In the genomic region with DNA sequence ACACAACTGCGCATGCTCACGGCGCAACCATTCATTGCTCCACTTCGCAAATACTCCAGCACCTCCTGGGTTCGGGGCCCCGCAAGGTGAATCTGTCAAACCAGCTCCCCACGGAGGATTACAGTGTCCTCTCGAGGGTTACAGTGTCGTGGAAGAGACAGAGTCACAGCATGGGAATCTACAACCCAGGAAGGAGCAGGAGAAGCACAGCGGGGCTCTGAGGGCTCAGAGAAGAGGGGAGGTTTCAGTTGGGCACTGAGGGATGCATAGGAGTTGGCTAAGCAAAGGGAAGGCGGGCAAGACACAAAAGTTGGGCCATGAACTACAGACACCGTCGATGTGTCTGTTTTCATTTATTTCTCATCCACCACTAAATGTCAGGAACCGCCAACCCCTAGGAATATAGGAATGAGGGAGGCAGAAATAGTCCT, we compare ENCODE assay signal across 6 cellular contexts. TPM values are rescaled to one million over a fixed set of nuclear protein-coding genes. Genes with fewer than 3 reads are reported as not detected.
DNase-seq lines count a peak whose midpoint lies in the region; ATAC-seq lines count a peak whose summit lies in the region.

No MANE protein-coding gene starts in this region.

- peak overlapping the region; percentile 99 for H3K27ac Mint-ChIP-seq in activated T-helper 17 cell treated with anti-CD3 and anti-CD28 coated beads, Interleukin-2, amount 50 U/mL, for 72 hours

- H3K9me3 ChIP-seq in muscle layer of duodenum (ENCODE audit: control insufficient read depth in 1 of 2, low read length in 2 of 2): no peaks in the 10 kb centered on the region

- peak; percentile 32 for ATAC-seq in HG03354 (IDR thresholded peaks at IDR 0.05; ENCODE audit: poor library complexity, severe bottlenecking, unreplicated experiment)
- ATAC-seq in activated T-helper 17 cell treated with anti-CD3 and anti-CD28 coated beads, Interleukin-2, amount 50 U/mL, for 72 hours (replicated peaks): no peak
- ATAC-seq in HG03469 (IDR thresholded peaks at IDR 0.05; ENCODE audit: unreplicated experiment): no peak

- H3K36me3 Mint-ChIP-seq in activated T-helper 17 cell treated with anti-CD3 and anti-CD28 coated beads, Interleukin-2, amount 50 U/mL, for 72 hours (ENCODE audit: low read depth): peaks cover 42% of the 10 kb centered on the region

- H3K27me3 Mint-ChIP-seq in activated T-helper 17 cell treated with anti-CD3 and anti-CD28 coated beads, Interleukin-2, amount 50 U/mL, for 72 hours: no peaks in the 10 kb centered on the region

- DNase-seq in globus pallidus (ENCODE audit: low spot score) (no peak), pons (ENCODE audit: low spot score) (no peak)

- H3K4me3 Mint-ChIP-seq in activated T-helper 17 cell treated with anti-CD3 and anti-CD28 coated beads, Interleukin-2, amount 50 U/mL, for 72 hours: peak overlapping the region; percentile 90

- H3K9me3 Mint-ChIP-seq in activated T-helper 17 cell treated with anti-CD3 and anti-CD28 coated beads, Interleukin-2, amount 50 U/mL, for 72 hours: no peaks in the 10 kb centered on the region

- H3K27me3 ChIP-seq in muscle layer of duodenum (ENCODE audit: low read depth, low read length): no peaks in the 10 kb centered on the region

- H3K27ac ChIP-seq in muscle layer of duodenum (ENCODE audit: low read length): peak overlapping the region; percentile 95

- peak overlapping the region; percentile 93 to 99 for H3K4me3 ChIP-seq in muscle layer of duodenum (ENCODE audit: low read depth in 1 of 2, low read length in 2 of 2)

- peaks cover 0 to 21% of the 10 kb centered on the region in 2 donors for H3K36me3 ChIP-seq in muscle layer of duodenum (ENCODE audit: control insufficient read depth in 1 of 2, insufficient read depth in 2 of 2, low read length in 2 of 2)

- peaks cover 9 to 11% of the 10 kb centered on the region in 2 donors for H3K4me1 ChIP-seq in muscle layer of duodenum (ENCODE audit: control insufficient read depth in 1 of 2, insufficient read depth in 2 of 2, low read length in 2 of 2)

- peaks cover 19% of the 10 kb centered on the region for H3K4me1 Mint-ChIP-seq in activated T-helper 17 cell treated with anti-CD3 and anti-CD28 coated beads, Interleukin-2, amount 50 U/mL, for 72 hours

RNA-seq across cellular contexts. Expression of a gene that starts 1.0 kb away (rescaled TPM):
- total RNA-seq in activated T-helper 17 cell treated with anti-CD3 and anti-CD28 coated beads, Interleukin-2, amount 50 U/mL, for 72 hours: 10 to 100 TPM; 53.8 to 56.1 TPM

RNA-seq across cellular contexts. Expression of a gene that starts 18.3 kb away (rescaled TPM):
- 1 to 10 TPM; 1.9 to 2.8 TPM for total RNA-seq in activated T-helper 17 cell treated with anti-CD3 and anti-CD28 coated beads, Interleukin-2, amount 50 U/mL, for 72 hours

RNA-seq across cellular contexts. Expression of a gene that starts 21.4 kb away (rescaled TPM):
- total RNA-seq in activated T-helper 17 cell treated with anti-CD3 and anti-CD28 coated beads, Interleukin-2, amount 50 U/mL, for 72 hours: 10 to 100 TPM; 41.1 to 69.7 TPM

RNA-seq across cellular contexts. Expression of a gene that starts 30.6 kb away (rescaled TPM):
- total RNA-seq in activated T-helper 17 cell treated with anti-CD3 and anti-CD28 coated beads, Interleukin-2, amount 50 U/mL, for 72 hours: 100 to 1,000 TPM; 214 to 354 TPM

RNA-seq across cellular contexts. Expression of a gene that starts 32.7 kb away (rescaled TPM):
- 100 to 1,000 TPM; 153 to 217 TPM for total RNA-seq in activated T-helper 17 cell treated with anti-CD3 and anti-CD28 coated beads, Interleukin-2, amount 50 U/mL, for 72 hours
